ENCODE assay signal across 1 cellular context in genomic region chr16:68448360-68448970, GRCh38.
TF ChIP-seq lines count a peak whose summit lies in the region.

Gene SMPD3 (minus strand): TSS chr16:68448508. CDS start chr16:68372181, 76,327 bp downstream.

TF ChIP-seq in GM12878, 131 proteins besides CTCF, POLR2A, EP300 and RAD21 (continued from another document):
- TF ChIP-seq E4F1 (IDR thresholded peaks at IDR 0.05; ENCODE audit: borderline replicate concordance, partially characterized antibody) (no peak), PAX5 (IDR thresholded peaks at IDR 0.05; ENCODE audit: borderline replicate concordance, low read depth, low read length) (no peak)
